8 cellular contexts compared by ENCODE assay signal in genomic region chr17:75130632-75131277, GRCh38. TPM values are rescaled to one million over a fixed set of nuclear protein-coding genes. Genes with fewer than 3 reads are reported as not detected.
DNase-seq lines count a peak whose midpoint lies in the region; FAIRE-seq and TF ChIP-seq lines count a peak whose summit lies in the region.

No MANE protein-coding gene starts in this region.

- intact Hi-C loops in endothelial cell of umbilical vein (cut with micrococcal nuclease): loop anchor here (1.0 to 2.0 kb wide), 4 partner anchors 16 to 169 kb away; partner anchors contain the start of genes JPT1 and SUMO2

- no peak for TF ChIP-seq POLR2A in endothelial cell of umbilical vein (IDR thresholded peaks at IDR 0.05; ENCODE audit: low read depth, low read length)

- CTCF ChIA-PET in endothelial cell of umbilical vein (lab: Charles Lee): interaction anchor here (0.7 to 8.8 kb wide), 17 partner anchors 14 to 169 kb away, joined by 3 to 138 read pairs (median 6); partner anchors contain the start of genes MRPL58 and SUMO2

- peak overlapping the region; percentile 25 for H3K4me2 ChIP-seq in endothelial cell of umbilical vein (ENCODE audit: insufficient read depth, low read length)

- peak overlapping the region; percentile 12 for H2AFZ ChIP-seq in endothelial cell of umbilical vein (ENCODE audit: low read depth, low read length)

- H3K9ac ChIP-seq in endothelial cell of umbilical vein (replicated peaks; ENCODE audit: extremely low read depth, insufficient read depth, low read length) (peak overlapping the region; percentile 65), mucosa of rectum (ENCODE audit: low read depth in 1 of 2, low read length in 2 of 2) (peak overlapping the region; percentile 80 to 91), subcutaneous abdominal adipose tissue (ENCODE audit: low read length in 5 of 5) (peak overlapping the region in 4 of 5 donors; percentile 69 to 82 (median 76))

- dilution Hi-C loops in endothelial cell of umbilical vein (cut with MboI; ENCODE audit: extremely low pct_ligation_motif_present, low sequenced_read_pairs): no loop called here

- peaks cover 5 to 13% of the 10 kb centered on the region in 2 experiments for H3K36me3 ChIP-seq in endothelial cell of umbilical vein (ENCODE audit: control insufficient read depth in 2 of 2, extremely low read depth in 1 of 2, insufficient read depth in 2 of 2, low read length in 2 of 2)
- H3K36me3 ChIP-seq in mucosa of rectum (ENCODE audit: control insufficient read depth in 2 of 2, insufficient read depth in 2 of 2, low read length in 2 of 2): peaks cover 18 to 21% of the 10 kb centered on the region in 2 donors
- H3K36me3 ChIP-seq in subcutaneous abdominal adipose tissue (ENCODE audit: control insufficient read depth in 5 of 5, insufficient read depth in 5 of 5, low read length in 5 of 5): peaks cover 0 to 23% (median 12%) of the 10 kb centered on the region in 5 donors

- peak overlapping the region; percentile 89 for H3K4me3 ChIP-seq in HFF-Myc (replicated peaks; ENCODE audit: low read depth, low read length)
- peak overlapping the region; percentile 47 to 53 (median 50) for H3K4me3 ChIP-seq in endothelial cell of umbilical vein (replicated peaks in 1 of 3; ENCODE audit: insufficient read depth in 1 of 3, low read depth in 1 of 3, low read length in 3 of 3)
- peak overlapping the region; percentile 60 to 70 for H3K4me3 ChIP-seq in mucosa of rectum (ENCODE audit: low read length in 2 of 2)
- H3K4me3 ChIP-seq in subcutaneous abdominal adipose tissue (ENCODE audit: low read depth in 1 of 5, low read length in 5 of 5): peak overlapping the region; percentile 55 to 89 (median 67)

- no peaks in the 10 kb centered on the region for H3K9me1 ChIP-seq in endothelial cell of umbilical vein (replicated peaks; ENCODE audit: control insufficient read depth, extremely low read depth, insufficient read depth, low read length)

- TSS peak; percentile 13 for BruUV-seq in endothelial cell of umbilical vein (replicated peaks; lab: Mats Ljungman, UMichigan)

- peak overlapping the region; percentile 51 for H3K27ac ChIP-seq in endothelial cell of umbilical vein (ENCODE audit: insufficient read depth, low read depth, low read length)
- H3K27ac ChIP-seq in mucosa of rectum (ENCODE audit: low read depth in 2 of 2, low read length in 2 of 2): peak overlapping the region; percentile 88 to 89
- peak overlapping the region; percentile 62 for H3K27ac ChIP-seq in subcutaneous abdominal adipose tissue (ENCODE audit: low read depth, low read length)

- peaks cover 9% of the 10 kb centered on the region for H3K4me1 ChIP-seq in endothelial cell of umbilical vein (ENCODE audit: control insufficient read depth, extremely low read depth, insufficient read depth, low read length)
- H3K4me1 ChIP-seq in mucosa of rectum (ENCODE audit: control insufficient read depth in 2 of 2, insufficient read depth in 2 of 2, low read length in 2 of 2): peaks cover 16 to 34% of the 10 kb centered on the region in 2 donors
- peaks cover 0 to 26% (median 18%) of the 10 kb centered on the region in 5 donors for H3K4me1 ChIP-seq in subcutaneous abdominal adipose tissue (ENCODE audit: control insufficient read depth in 5 of 5, insufficient read depth in 5 of 5, low read length in 5 of 5)

- H3K79me2 ChIP-seq in endothelial cell of umbilical vein (ENCODE audit: control insufficient read depth, insufficient read depth, low read length): peaks cover 2% of the 10 kb centered on the region

- POLR2A ChIA-PET in endothelial cell of umbilical vein (lab: Charles Lee): interaction anchor here (1.4 kb wide), 1 partner anchor 17 kb away, joined by 5 read pairs; no protein-coding TSS in a partner anchor

- H3K9me3 ChIP-seq in endothelial cell of umbilical vein (replicated peaks; ENCODE audit: control insufficient read depth, insufficient read depth, low read length): no peaks in the 10 kb centered on the region
- no peaks in the 10 kb centered on the region for H3K9me3 ChIP-seq in mucosa of rectum (ENCODE audit: control insufficient read depth in 2 of 2, low read length in 2 of 2)
- no peaks in the 10 kb centered on the region for H3K9me3 ChIP-seq in subcutaneous abdominal adipose tissue (ENCODE audit: control insufficient read depth in 5 of 5, low read length in 5 of 5)

- FAIRE-seq in endothelial cell of umbilical vein (lab: Jason Lieb, UNC) (peak; percentile 87), GM19239 (lab: Jason Lieb, UNC) (no peak)

- DNase-seq in Daoy (ENCODE audit: low read depth): peak; percentile 75
- DNase-seq in HFF-Myc (ENCODE audit: extremely low read depth, low read depth): no peak
- peak; percentile 99 for DNase-seq in NCI-H524 treated with DMSO at 0.1 percent for 48 hours (lab: John Stamatoyannopoulos, UW)
- DNase-seq in activated CD8-positive, alpha-beta memory T cell treated with anti-CD3 and anti-CD28 coated beads, Interleukin-2, amount 50 U/mL, for 48 hours: peak; percentile 79
- DNase-seq in endothelial cell of umbilical vein (ENCODE audit: low read depth, low spot score): peak; percentile 66
- DNase-seq in GM19239 (ENCODE audit: insufficient read length, low spot score): no peak

- no peaks in the 10 kb centered on the region for H4K20me1 ChIP-seq in endothelial cell of umbilical vein (replicated peaks; ENCODE audit: control insufficient read depth, extremely low read depth, insufficient read depth, low read length)

- TF ChIP-seq CTCF in HFF-Myc (IDR thresholded peaks at IDR 0.05; ENCODE audit: low read depth, low read length, missing control alignments): peak; percentile 52
- TF ChIP-seq CTCF in endothelial cell of umbilical vein (IDR thresholded peaks at IDR 0.05; ENCODE audit: extremely low read depth in 1 of 2, insufficient read depth in 1 of 2, low read depth in 1 of 2, low read length in 2 of 2): peak; percentile 43 to 58

- H3K27me3 ChIP-seq in endothelial cell of umbilical vein (ENCODE audit: control insufficient read depth in 2 of 2, insufficient read depth in 2 of 2, low read length in 2 of 2) (no peaks in the 10 kb centered on the region), mucosa of rectum (ENCODE audit: control insufficient read depth in 2 of 2, insufficient read depth in 2 of 2, low read length in 2 of 2) (no peaks in the 10 kb centered on the region), subcutaneous abdominal adipose tissue (ENCODE audit: control insufficient read depth in 5 of 5, insufficient read depth in 4 of 5, low read length in 5 of 5) (no peaks in the 10 kb centered on the region)

RNA-seq across cellular contexts. Expression of gene NT5C, which starts 0.8 kb away (rescaled TPM):
- 86.0 and 91.8 TPM in 2 replicates for total RNA-seq in Daoy (2014; rRNA removed; shearing (Covaris generic))
- total RNA-seq in endothelial cell of umbilical vein: 32.6 and 39.2 TPM in 2 replicates
- 29.1 and 38.0 TPM in 2 replicates for polyA plus RNA-seq in endothelial cell of umbilical vein
- 19.9 and 31.5 TPM in 2 replicates for polyA plus RNA-seq in endothelial cell of umbilical vein (2011; cell fraction: cytosol; rRNA removed)
- polyA plus RNA-seq in endothelial cell of umbilical vein (2011; cell fraction: nucleus; rRNA removed): 32.4 and 37.5 TPM in 2 replicates
- polyA plus RNA-seq in endothelial cell of umbilical vein (2012): 22.4 and 23.6 TPM in 2 replicates
- 7.8 and 8.9 TPM in 2 replicates for polyA minus RNA-seq in endothelial cell of umbilical vein
- 16.2 TPM for polyA minus RNA-seq in endothelial cell of umbilical vein (2011; cell fraction: cytosol; rRNA and poly(A)+ RNA removed)
- 5.0 and 6.6 TPM in 2 replicates for polyA minus RNA-seq in endothelial cell of umbilical vein (2011; cell fraction: nucleus; rRNA and poly(A)+ RNA removed)

RNA-seq across cellular contexts. Expression of gene ARMC7, which starts 21.0 kb away (rescaled TPM):
- 2.6 and 3.6 TPM in 2 replicates for total RNA-seq in Daoy (2014; rRNA removed; shearing (Covaris generic))
- total RNA-seq in endothelial cell of umbilical vein: 14.5 and 15.7 TPM in 2 replicates
- polyA plus RNA-seq in endothelial cell of umbilical vein: 11.8 and 13.1 TPM in 2 replicates
- 10.5 and 11.1 TPM in 2 replicates for polyA plus RNA-seq in endothelial cell of umbilical vein (2011; cell fraction: cytosol; rRNA removed)
- 9.3 and 10.0 TPM in 2 replicates for polyA plus RNA-seq in endothelial cell of umbilical vein (2011; cell fraction: nucleus; rRNA removed)
- 9.0 and 9.4 TPM in 2 replicates for polyA plus RNA-seq in endothelial cell of umbilical vein (2012)
- polyA minus RNA-seq in endothelial cell of umbilical vein: 12.7 and 14.1 TPM in 2 replicates
- polyA minus RNA-seq in endothelial cell of umbilical vein (2011; cell fraction: cytosol; rRNA and poly(A)+ RNA removed): 9.3 TPM
- 3.9 and 7.6 TPM in 2 replicates for polyA minus RNA-seq in endothelial cell of umbilical vein (2011; cell fraction: nucleus; rRNA and poly(A)+ RNA removed)

RNA-seq across cellular contexts. Expression of gene JPT1, which starts 23.6 kb away (rescaled TPM):
- total RNA-seq in Daoy (2014; rRNA removed; shearing (Covaris generic)): 423 and 641 TPM in 2 replicates
- 352 and 364 TPM in 2 replicates for total RNA-seq in endothelial cell of umbilical vein
- polyA plus RNA-seq in endothelial cell of umbilical vein: 143 and 212 TPM in 2 replicates
- 393 and 396 TPM in 2 replicates for polyA plus RNA-seq in endothelial cell of umbilical vein (2011; cell fraction: cytosol; rRNA removed)
- polyA plus RNA-seq in endothelial cell of umbilical vein (2011; cell fraction: nucleus; rRNA removed): 146 and 158 TPM in 2 replicates
- 735 and 931 TPM in 2 replicates for polyA plus RNA-seq in endothelial cell of umbilical vein (2012)
- 37.1 and 45.3 TPM in 2 replicates for polyA minus RNA-seq in endothelial cell of umbilical vein
- 249 TPM for polyA minus RNA-seq in endothelial cell of umbilical vein (2011; cell fraction: cytosol; rRNA and poly(A)+ RNA removed)
- polyA minus RNA-seq in endothelial cell of umbilical vein (2011; cell fraction: nucleus; rRNA and poly(A)+ RNA removed): 38.5 and 44.2 TPM in 2 replicates

RNA-seq across cellular contexts. Expression of gene SLC16A5, which starts 43.0 kb away (rescaled TPM):
- total RNA-seq in Daoy (2014; rRNA removed; shearing (Covaris generic)): 0.24 TPM in 1 of 2 replicates, not detected in the other
- total RNA-seq in endothelial cell of umbilical vein: 16.4 and 17.4 TPM in 2 replicates
- 23.3 and 31.9 TPM in 2 replicates for polyA plus RNA-seq in endothelial cell of umbilical vein
- polyA plus RNA-seq in endothelial cell of umbilical vein (2011; cell fraction: cytosol; rRNA removed): 12.6 and 16.4 TPM in 2 replicates
- polyA plus RNA-seq in endothelial cell of umbilical vein (2011; cell fraction: nucleus; rRNA removed): 32.6 and 39.1 TPM in 2 replicates
- 8.7 and 13.9 TPM in 2 replicates for polyA plus RNA-seq in endothelial cell of umbilical vein (2012)
- polyA minus RNA-seq in endothelial cell of umbilical vein: 19.2 and 22.6 TPM in 2 replicates
- 22.5 TPM for polyA minus RNA-seq in endothelial cell of umbilical vein (2011; cell fraction: cytosol; rRNA and poly(A)+ RNA removed)
- 10.1 and 15.0 TPM in 2 replicates for polyA minus RNA-seq in endothelial cell of umbilical vein (2011; cell fraction: nucleus; rRNA and poly(A)+ RNA removed)

RNA-seq across cellular contexts. Expression of gene SUMO2, which starts 52.0 kb away (rescaled TPM):
- 116 and 119 TPM in 2 replicates for total RNA-seq in Daoy (2014; rRNA removed; shearing (Covaris generic))
- total RNA-seq in endothelial cell of umbilical vein: 424 and 437 TPM in 2 replicates
- polyA plus RNA-seq in endothelial cell of umbilical vein: 62.0 and 75.6 TPM in 2 replicates
- 86.6 and 95.1 TPM in 2 replicates for polyA plus RNA-seq in endothelial cell of umbilical vein (2011; cell fraction: cytosol; rRNA removed)
- 39.1 and 44.6 TPM in 2 replicates for polyA plus RNA-seq in endothelial cell of umbilical vein (2011; cell fraction: nucleus; rRNA removed)
- polyA plus RNA-seq in endothelial cell of umbilical vein (2012): 267 and 404 TPM in 2 replicates
- 93.0 and 121 TPM in 2 replicates for polyA minus RNA-seq in endothelial cell of umbilical vein
- polyA minus RNA-seq in endothelial cell of umbilical vein (2011; cell fraction: cytosol; rRNA and poly(A)+ RNA removed): 178 TPM
- polyA minus RNA-seq in endothelial cell of umbilical vein (2011; cell fraction: nucleus; rRNA and poly(A)+ RNA removed): 20.2 and 23.2 TPM in 2 replicates

Comparison
In these comparisons a context has a peak if more than half of its experiments do, and no peak if none do; other contexts are left out.
1. DNase-seq: peak in Daoy (single experiment), NCI-H524 treated with DMSO at 0.1 percent for 48 hours (single experiment), activated CD8-positive, alpha-beta memory T cell treated with anti-CD3 and anti-CD28 coated beads, Interleukin-2, amount 50 U/mL, for 48 hours (single experiment) and endothelial cell of umbilical vein (single experiment); none in HFF-Myc (single experiment) and GM19239 (single experiment).
2. Peak in every context shown above with its lines, with median percentiles within 50 percentile points of each other: H3K4me3 ChIP-seq, H3K27ac ChIP-seq and H3K9ac ChIP-seq.